ENCODE assay signal across 14 cellular contexts in the genomic region with DNA sequence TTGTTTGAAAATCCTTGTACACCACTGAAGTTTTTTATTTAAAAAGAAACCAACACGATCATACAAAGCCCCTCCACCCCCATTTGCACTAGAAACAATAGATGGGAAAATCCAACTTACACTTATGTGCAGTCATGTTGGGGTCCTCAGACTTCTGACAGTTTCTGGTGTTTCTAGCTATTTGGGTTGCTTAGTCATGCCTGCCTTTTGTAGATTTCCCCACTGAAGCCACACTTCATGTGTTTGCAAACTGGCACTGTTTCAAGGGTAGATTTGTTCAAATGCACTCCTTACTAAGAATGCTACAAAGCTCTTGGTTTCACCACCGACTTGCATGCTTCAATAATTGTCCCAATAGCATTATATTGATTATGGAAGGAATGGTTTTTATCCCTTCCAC. TPM values are rescaled to one million over a fixed set of nuclear protein-coding genes. Genes with fewer than 3 reads are reported as not detected.
DNase-seq lines count a peak whose midpoint lies in the region; ATAC-seq and TF ChIP-seq lines count a peak whose summit lies in the region.
"Had no signal": no experiment of that assay in that cellular context is flagged by ENCODE, and none has a peak within 500 bp of the region (broad histone marks: within the 10 kb centered on the region; RNA-seq: fewer than 3 reads in every experiment).

No MANE protein-coding gene starts in this region.

- H3F3A ChIP-seq in PC-3 (ENCODE audit: low read length, unreplicated experiment) = no peaks in the 10 kb centered on the region

- peaks cover 5% of the 10 kb centered on the region for H3K23me2 ChIP-seq in H9 (ENCODE audit: insufficient read length, low read depth, low read length, poor library complexity, severe bottlenecking)

- H4K5ac ChIP-seq in H9 (ENCODE audit: insufficient read length, low read depth, low read length) = no peak overlapping the region

- no peak overlapping the region for H3K23ac ChIP-seq in H9 (ENCODE audit: insufficient read length, low read depth, low read length)
- no peak overlapping the region for H3K23ac ChIP-seq in mesenchymal stem cell (ENCODE audit: low read length in 2 of 2)

- POLR2A ChIA-PET in PC-3 (lab: Charles Lee; ENCODE audit: unreplicated experiment) = no interaction called here

- H3K56ac ChIP-seq in H9 (ENCODE audit: insufficient read length, low read depth, low read length) = no peak overlapping the region

- H3K36me3 Mint-ChIP-seq in H9 (ENCODE audit: insufficient read depth in 1 of 3, low read depth in 3 of 3) = no peaks in the 10 kb centered on the region; a peak in 1 of 7 replicates
- H3K36me3 Mint-ChIP-seq in progenitor cell of endocrine pancreas (ENCODE audit: insufficient read depth) = peaks cover 6% of the 10 kb centered on the region

- no peak for ATAC-seq in PC-3
- ATAC-seq: body of pancreas, esophagus mucosa had no signal

- CTCF ChIA-PET in PC-3 (lab: Charles Lee) = interaction anchor here (0.6 kb wide), 1 partner anchor 31 kb away, joined by 17 read pairs; no protein-coding TSS in a partner anchor

- H4K8ac ChIP-seq in H9 (replicated peaks; ENCODE audit: insufficient read length, low read depth, low read length) (no peak overlapping the region), mesenchymal stem cell (ENCODE audit: low read length) (no peak overlapping the region)

- H4K91ac ChIP-seq in H9 (ENCODE audit: insufficient read length, low read depth, low read length) (no peak overlapping the region), mesenchymal stem cell (ENCODE audit: low read length) (no peak overlapping the region)

- no peak overlapping the region for H3T11ph ChIP-seq in H9 (ENCODE audit: low read length)

- no peaks in the 10 kb centered on the region for H3K9me3 ChIP-seq in H9 (ENCODE audit: control insufficient read depth, low read depth, low read length)
- H3K9me3 ChIP-seq in PC-3 (ENCODE audit: low read length) = no peaks in the 10 kb centered on the region
- no peaks in the 10 kb centered on the region for H3K9me3 ChIP-seq in esophagus squamous epithelium
- H3K9me3 ChIP-seq in uterus = no peaks in the 10 kb centered on the region
- H3K9me3 ChIP-seq in mesenchymal stem cell (ENCODE audit: control insufficient read depth, low read length) = no peaks in the 10 kb centered on the region
- H3K9me3 ChIP-seq: body of pancreas had no signal

- no peaks in the 10 kb centered on the region for H3K36me3 ChIP-seq in PC-3 (ENCODE audit: low read depth, low read length)
- no peaks in the 10 kb centered on the region for H3K36me3 ChIP-seq in esophagus squamous epithelium
- no peaks in the 10 kb centered on the region for H3K36me3 ChIP-seq in uterus
- no peaks in the 10 kb centered on the region for H3K36me3 ChIP-seq in mesenchymal stem cell (ENCODE audit: control insufficient read depth in 1 of 2, insufficient read depth in 2 of 2, low read depth in 1 of 2, low read length in 2 of 2)

- H3K18ac ChIP-seq in H9 (ENCODE audit: insufficient read length, low read depth, low read length) (no peak overlapping the region), mesenchymal stem cell (ENCODE audit: low read depth in 1 of 2, low read length in 2 of 2) (no peak overlapping the region)

- H2BK12ac ChIP-seq in H9 (ENCODE audit: insufficient read length, low read depth, low read length) = no peak overlapping the region
- no peak overlapping the region for H2BK12ac ChIP-seq in mesenchymal stem cell (ENCODE audit: low read length in 2 of 2)

- H2BK5ac ChIP-seq in H9 (ENCODE audit: insufficient read length, low read length) (no peak overlapping the region), mesenchymal stem cell (ENCODE audit: low read depth, low read length, poor library complexity, severe bottlenecking) (no peak overlapping the region)

- BruUV-seq in PC-3 (replicated peaks; lab: Mats Ljungman, UMichigan) = no TSS peak

- H2BK20ac ChIP-seq in H9 (ENCODE audit: low read depth, low read length, poor library complexity, severe bottlenecking) = no peak overlapping the region

- H3K9ac ChIP-seq in H9 (ENCODE audit: extremely low read depth, insufficient read length, low read length) (no peak overlapping the region), PC-3 (ENCODE audit: low read length) (no peak overlapping the region), mesenchymal stem cell (ENCODE audit: low read length) (no peak overlapping the region)

- H3K27me3 ChIP-seq in H9 (ENCODE audit: insufficient read depth, low read length) (no peaks in the 10 kb centered on the region; the same call in 1 of the 2 replicates), PC-3 (ENCODE audit: low read length) (no peaks in the 10 kb centered on the region), esophagus squamous epithelium (peaks cover 0 to 6% (median 0%) of the 10 kb centered on the region in 4 donors), uterus (no peaks in the 10 kb centered on the region), mesenchymal stem cell (ENCODE audit: control insufficient read depth in 1 of 2, insufficient read depth in 1 of 2, low read length in 2 of 2) (peaks cover 8 to 10% of the 10 kb centered on the region in 2 experiments)
- H3K27me3 ChIP-seq: body of pancreas had no signal

- H2AFZ ChIP-seq in H9 (ENCODE audit: low read length) (no peak overlapping the region), PC-3 (ENCODE audit: low read length) (no peak overlapping the region), mesenchymal stem cell (ENCODE audit: low read depth, low read length) (no peak overlapping the region)

- no peaks in the 10 kb centered on the region for H3K79me1 ChIP-seq in H9 (ENCODE audit: insufficient read depth, low read depth, low read length, poor library complexity, severe bottlenecking)
- no peaks in the 10 kb centered on the region for H3K79me1 ChIP-seq in mesenchymal stem cell (replicated peaks; ENCODE audit: low read length, poor library complexity, severe bottlenecking)

- no peak overlapping the region for H3K4ac ChIP-seq in H9 (ENCODE audit: low read depth, low read length)
- H3K4ac ChIP-seq in mesenchymal stem cell (ENCODE audit: low read depth in 1 of 2, low read length in 2 of 2) = no peak overlapping the region

- H3K4me2 ChIP-seq in H9 (ENCODE audit: insufficient read depth, insufficient read length, low read length) (no peak overlapping the region), PC-3 (ENCODE audit: low read length) (peak overlapping the region; percentile 97), mesenchymal stem cell (ENCODE audit: low read length, poor library complexity, severe bottlenecking) (no peak overlapping the region)

- DNase-seq in H9 (no peak), PC-3 (peak; percentile 16), esophagus squamous epithelium (lab: John Stamatoyannopoulos, UW) (no peak), progenitor cell of endocrine pancreas (ENCODE audit: low spot score, unreplicated experiment) (no peak), pons (ENCODE audit: low spot score) (no peak), uterus (no peak), ecto neural progenitor cell (ENCODE audit: low spot score) (no peak), mesenchymal stem cell (no peak)
- DNase-seq: activated T-cell treated with anti-CD3 and anti-CD28 coated beads, Interleukin-2, amount 50 U/mL, for 1 hour; body of pancreas; KG1; NCI-H446; stimulated activated CD4-positive, alpha-beta T cell treated with anti-CD3 and anti-CD28 coated beads, Interleukin-2, amount 100 ng/mL, for 24 hours had no signal

- intact Hi-C loops in PC-3 (cut with micrococcal nuclease) = loop anchor here (5.0 kb wide), 1 partner anchor 40 kb away; no protein-coding TSS in a partner anchor
- intact Hi-C loops in esophagus squamous epithelium (cut with DNase I) = no loop called here
- intact Hi-C loops in uterus (cut with DNase I; ENCODE audit: low total_unique reads) = no loop called here

- no peak overlapping the region for H3K14ac ChIP-seq in H9 (ENCODE audit: insufficient read depth, low read length)
- H3K14ac ChIP-seq in mesenchymal stem cell (ENCODE audit: low read length in 2 of 2) = no peak overlapping the region

- H3K4me3 Mint-ChIP-seq in H9 = peak overlapping the region; percentile 56 to 84; a peak in 3 of 5 replicates
- peak overlapping the region; percentile 99 for H3K4me3 Mint-ChIP-seq in progenitor cell of endocrine pancreas (ENCODE audit: low read depth)

- H3K9me3 Mint-ChIP-seq in H9 = no peaks in the 10 kb centered on the region
- H3K9me3 Mint-ChIP-seq in progenitor cell of endocrine pancreas (ENCODE audit: low read depth) = no peaks in the 10 kb centered on the region

- H4K20me1 ChIP-seq in H9 (ENCODE audit: control insufficient read depth, insufficient read depth, insufficient read length) = no peaks in the 10 kb centered on the region
- H4K20me1 ChIP-seq in PC-3 (ENCODE audit: low read length) = no peaks in the 10 kb centered on the region

- H3K27ac ChIP-seq in H9 (ENCODE audit: insufficient read length, low read depth, low read length) (no peak overlapping the region), PC-3 (ENCODE audit: low read length) (no peak overlapping the region), esophagus squamous epithelium (peak overlapping the region in 2 of 4 donors; percentile 86), uterus (peak overlapping the region in 1 of 2 donors; percentile 22), mesenchymal stem cell (ENCODE audit: low read length, poor library complexity, severe bottlenecking) (no peak overlapping the region)

- H2BK15ac ChIP-seq in H9 (ENCODE audit: low read depth, low read length) (no peak overlapping the region), mesenchymal stem cell (ENCODE audit: low read depth, poor library complexity, severe bottlenecking) (no peak overlapping the region)

- H3K4me3 ChIP-seq in PC-3 (ENCODE audit: low read length) = peak overlapping the region; percentile 94; the same call in 1 of the 2 replicates
- peak overlapping the region in 3 of 4 donors; percentile 75 to 94 (median 79) for H3K4me3 ChIP-seq in esophagus squamous epithelium
- H3K4me3 ChIP-seq in uterus = peak overlapping the region in 1 of 2 donors; percentile 65
- H3K4me3 ChIP-seq in mesenchymal stem cell (ENCODE audit: insufficient read depth in 1 of 2, low read depth in 1 of 2, low read length in 2 of 2) = no peak overlapping the region

- H3K4me1 Mint-ChIP-seq in H9 (peaks cover 19 to 29% of the 10 kb centered on the region in 2 experiments), progenitor cell of endocrine pancreas (ENCODE audit: low read depth) (peaks cover 41% of the 10 kb centered on the region)

- H3K79me2 ChIP-seq in H9 (ENCODE audit: insufficient read depth, low read length) (no peaks in the 10 kb centered on the region), PC-3 (ENCODE audit: low read length) (no peaks in the 10 kb centered on the region)

- TF ChIP-seq POLR2A in esophagus squamous epithelium (IDR thresholded peaks at IDR 0.05) (no peak), uterus (IDR thresholded peaks at IDR 0.05) (no peak)

- no CpG with 5 or more reads among the region's 2 CpGs for WGBS in H9 (ENCODE audit: extremely low coverage, insufficient read length, low lambda C conversion rate)
- 29 to 41% methylated on average over 2 of the region's 2 CpGs for WGBS in esophagus squamous epithelium, 2 donors
- WGBS in mesenchymal stem cell = no CpG with 5 or more reads among the region's 2 CpGs

- H3K27ac Mint-ChIP-seq in H9 (no peak overlapping the region), progenitor cell of endocrine pancreas (peak overlapping the region; percentile 97)

- peaks cover 16% of the 10 kb centered on the region for H3K27me3 Mint-ChIP-seq in H9 (ENCODE audit: low read depth)
- H3K27me3 Mint-ChIP-seq in progenitor cell of endocrine pancreas = no peaks in the 10 kb centered on the region

- H3K9me2 ChIP-seq in PC-3 (replicated peaks; ENCODE audit: low read length) = no peaks in the 10 kb centered on the region

- H3K4me1 ChIP-seq in H9 (ENCODE audit: insufficient read depth, low read length) = peaks cover 2% of the 10 kb centered on the region; the same call in 1 of the 2 replicates
- peaks cover 26% of the 10 kb centered on the region for H3K4me1 ChIP-seq in PC-3 (ENCODE audit: insufficient read depth, low read length)
- peaks cover 0 to 27% (median 3%) of the 10 kb centered on the region in 3 donors for H3K4me1 ChIP-seq in esophagus squamous epithelium
- no peaks in the 10 kb centered on the region for H3K4me1 ChIP-seq in uterus
- peaks cover 3% of the 10 kb centered on the region for H3K4me1 ChIP-seq in mesenchymal stem cell (ENCODE audit: control insufficient read depth, insufficient read depth, low read depth, low read length)

- H2AK5ac ChIP-seq in H9 (ENCODE audit: insufficient read length, low read length) (no peak overlapping the region), mesenchymal stem cell (ENCODE audit: low read length, severe bottlenecking) (no peak overlapping the region)

- H2BK120ac ChIP-seq in H9 (ENCODE audit: low read depth, low read length, poor library complexity, severe bottlenecking) (no peak overlapping the region), mesenchymal stem cell (ENCODE audit: low read depth, low read length) (no peak overlapping the region)

- TF ChIP-seq CTCF in H9 (conservative IDR thresholded peaks at IDR 0.05) (no peak), PC-3 (conservative IDR thresholded peaks at IDR 0.05; ENCODE audit: low read depth, low read length) (no peak), esophagus squamous epithelium (IDR thresholded peaks at IDR 0.05) (no peak), progenitor cell of endocrine pancreas (IDR thresholded peaks at IDR 0.05; ENCODE audit: unreplicated experiment) (no peak), uterus (IDR thresholded peaks at IDR 0.05) (no peak)

RNA-seq across cellular contexts. Expression of a gene that starts 1.5 kb away (rescaled TPM):
- 11.7 and 11.8 TPM in 2 replicates for total RNA-seq in H9 (2021)
- 3.7 and 3.8 TPM in 2 replicates for total RNA-seq in PC-3 (2014; rRNA removed)
- total RNA-seq in esophagus squamous epithelium = 100 to 1,000 TPM in 1 of 4 donors, 10 to 100 TPM in 3; 34.2 to 102 (median 56.6) TPM
- 47.4 and 49.1 TPM in 2 replicates for total RNA-seq in progenitor cell of endocrine pancreas
- 10 to 100 TPM; 24.6 to 53.2 (median 34.4) TPM for total RNA-seq in uterus
- 2.8 TPM for polyA plus RNA-seq in mesenchymal stem cell (2013, experiment 1 of 2)
- polyA plus RNA-seq in mesenchymal stem cell (2013, experiment 2 of 2) = 3.0 TPM

Comparison
In these comparisons a context has a peak if more than half of its experiments do, and no peak if none do; other contexts are left out.
1. H3K4me3 ChIP-seq: peak in PC-3 (single experiment) and esophagus squamous epithelium (3 of 4); none in mesenchymal stem cell (0 of 2).